Comparison of ENCODE assay signal across 19 cellular contexts in the genomic region with DNA sequence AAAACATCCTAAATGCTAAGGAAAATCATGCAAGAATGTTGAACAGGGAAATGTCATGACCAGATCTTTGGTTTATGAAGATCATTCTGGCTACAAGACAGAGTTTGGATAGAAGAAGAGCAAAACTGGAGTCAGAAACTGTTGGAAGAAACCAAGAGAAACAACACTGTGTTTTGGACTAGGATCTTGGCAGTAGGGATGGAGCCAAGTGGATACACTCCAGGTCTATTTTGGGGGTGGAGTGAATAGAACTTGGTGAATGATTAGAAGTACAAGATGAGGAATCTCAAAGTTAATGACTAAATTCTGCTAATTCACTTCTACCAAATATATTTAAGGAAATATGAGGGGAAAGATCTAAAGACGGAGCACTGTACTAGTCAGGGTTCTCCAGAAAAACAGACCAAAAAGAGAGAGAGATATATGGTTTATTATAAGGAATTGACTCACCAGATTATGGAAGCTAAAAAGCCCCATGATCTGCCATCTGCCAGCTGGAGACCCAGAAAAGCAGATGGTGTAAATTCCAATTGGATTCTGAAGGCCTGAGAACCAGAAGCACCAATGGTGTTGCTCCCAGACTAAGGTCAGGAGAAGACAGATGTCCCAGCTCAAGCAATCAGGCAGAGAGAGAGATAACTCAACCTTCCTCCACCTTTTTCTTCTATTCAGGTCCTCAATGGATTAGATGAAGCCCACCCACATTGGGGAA.
DNase-seq lines count a peak whose midpoint lies in the region; ATAC-seq and TF ChIP-seq lines count a peak whose summit lies in the region.
"Had no signal": no experiment of that assay in that cellular context is flagged by ENCODE, and none has a peak within 500 bp of the region (broad histone marks: within the 10 kb centered on the region; RNA-seq: fewer than 3 reads in every experiment).

No MANE protein-coding gene starts in this region.

- no peak for TF ChIP-seq CTCF in dorsolateral prefrontal cortex (IDR thresholded peaks at IDR 0.05 in 54 of 56, conservative IDR thresholded peaks at IDR 0.05 in 2 of 56; ENCODE audit: low read depth in 1 of 56, partially characterized antibody in 56 of 56)

- no peaks in the 10 kb centered on the region for H3K27me3 ChIP-seq in dorsolateral prefrontal cortex

- H3K4me3 ChIP-seq in dorsolateral prefrontal cortex = no peak overlapping the region

- peak; percentile 26 for DNase-seq in NCI-H2171 treated with DMSO at 0.1 percent for 48 hours (lab: John Stamatoyannopoulos, UW)
- DNase-seq in NCI-H2171 (lab: John Stamatoyannopoulos, UW) = no peak
- DNase-seq in NCI-H446 (lab: John Stamatoyannopoulos, UW) = peak; percentile 45 to 57
- no peak for DNase-seq in dorsolateral prefrontal cortex
- peak; percentile 41 for DNase-seq in superior temporal gyrus (ENCODE audit: extremely low spot score)
- DNase-seq in RPMI8226 = no peak
- no peak for DNase-seq in NOMO-1 treated with dmso at 0.1 percent for 144 hours (lab: John Stamatoyannopoulos, UW; ENCODE audit: unreplicated experiment)
- no peak for DNase-seq in stimulated activated naive CD8-positive, alpha-beta T cell treated with anti-CD3 and anti-CD28 coated beads, Interleukin-15, Interleukin-2, amounts not matched to agents 100 U/mL and 50 U/mL, for 24 hours
- DNase-seq: AML-193; GDM1; NCI-H1092 treated with DMSO at 0.1 percent for 48 hours; NCI-H2107; NCI-H345; NCI-H69; NK-92 treated with Interleukin-12 subunit alpha and Interleukin-12 subunit beta, amount 100 ng/mL, for 24 hours; OCI-M1; SIG-M5 had no signal

- peak overlapping the region in 31 of 59 donors; percentile 1 to 75 (median 40) for H3K27ac ChIP-seq in dorsolateral prefrontal cortex
- H3K27ac ChIP-seq: 22Rv1 had no signal

- no peak for ATAC-seq in stimulated activated naive CD8-positive, alpha-beta T cell treated with anti-CD3 and anti-CD28 coated beads, Interleukin-15, Interleukin-2, amounts not matched to agents 100 U/mL and 50 U/mL, for 24 hours
- ATAC-seq: SK-N-SH treated with all-trans-retinoic acid at 6 μM for 48 hours had no signal

- intact Hi-C loops in dorsolateral prefrontal cortex (cut with DNase I) = loop anchor here in 1 of 2 donors (5.0 kb wide), 1 partner anchor 44 kb away; no protein-coding TSS in a partner anchor

Comparison
In these comparisons a context has a peak if more than half of its experiments do, and no peak if none do; other contexts are left out.
1. DNase-seq: peak in NCI-H2171 treated with DMSO at 0.1 percent for 48 hours (single experiment), NCI-H446 (2 of 2) and superior temporal gyrus (single experiment); none in NCI-H2171 (single experiment), dorsolateral prefrontal cortex (0 of 10), RPMI8226 (single experiment), NOMO-1 treated with dmso at 0.1 percent for 144 hours (single experiment) and stimulated activated naive CD8-positive, alpha-beta T cell treated with anti-CD3 and anti-CD28 coated beads, Interleukin-15, Interleukin-2, amounts not matched to agents 100 U/mL and 50 U/mL, for 24 hours (single experiment).